Comparison of ENCODE assay signal across 8 cellular contexts in the genomic region with DNA sequence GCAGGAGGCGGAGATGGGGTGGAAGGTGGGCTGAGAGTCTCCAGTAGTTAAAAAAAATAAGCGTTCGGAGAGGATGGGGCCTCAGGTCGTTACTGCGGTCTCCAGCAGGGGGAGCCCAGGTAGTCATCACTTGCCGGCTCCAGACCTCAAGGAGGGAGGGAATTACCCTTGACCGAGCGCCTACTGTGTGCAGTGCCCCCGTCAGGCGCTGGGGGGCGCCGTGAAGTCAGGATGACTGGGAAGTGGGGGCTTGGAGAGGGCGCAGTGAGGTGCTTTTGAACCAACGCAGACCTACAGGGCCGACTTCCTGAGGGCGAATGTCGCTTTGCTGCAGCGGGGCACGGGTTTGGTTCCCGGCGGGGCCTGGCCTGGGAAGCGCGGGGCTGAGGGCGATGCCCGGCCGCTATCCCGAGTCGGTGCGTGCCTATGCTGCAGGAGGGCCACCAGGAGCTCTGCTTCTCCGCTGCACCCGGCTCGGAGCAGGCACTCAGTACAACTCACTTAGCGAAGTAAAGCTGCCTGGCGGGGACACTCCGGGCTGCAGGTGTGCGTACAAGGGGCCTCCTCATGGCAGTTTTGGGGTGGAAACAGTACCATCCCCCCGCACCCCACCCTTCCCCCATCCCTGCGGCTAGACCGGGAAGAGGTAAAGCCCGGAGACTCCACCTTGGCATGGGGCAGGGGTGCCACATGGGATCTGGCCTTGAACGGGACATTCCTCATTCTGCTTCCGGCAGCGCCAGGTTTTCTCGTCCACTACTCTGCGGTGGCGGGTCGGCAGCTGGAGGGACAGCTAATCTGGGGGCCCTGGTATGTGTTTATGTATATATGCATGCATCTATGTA.
DNase-seq lines count a peak whose midpoint lies in the region; ATAC-seq, FAIRE-seq and TF ChIP-seq lines count a peak whose summit lies in the region.

No MANE protein-coding gene starts in this region.

- intact Hi-C loops in OCI-LY7 (cut with micrococcal nuclease; ENCODE audit: unreplicated experiment) = loop anchor here (1.0 to 2.0 kb wide), 2 partner anchors 14 to 56 kb away; no protein-coding TSS in a partner anchor
- intact Hi-C loops in ovary (cut with DNase I) = loop anchor here in 1 of 4 donors (5.0 kb wide), 1 partner anchor 44 kb away; no protein-coding TSS in a partner anchor

- H3K9me3 ChIP-seq in OCI-LY7 (ENCODE audit: low read length) = no peaks in the 10 kb centered on the region
- H3K9me3 ChIP-seq in ovary = no peaks in the 10 kb centered on the region

- H3K79me2 ChIP-seq in OCI-LY7 (ENCODE audit: insufficient read depth, low read depth, low read length) = no peaks in the 10 kb centered on the region

- no peak overlapping the region for H2AFZ ChIP-seq in OCI-LY7 (ENCODE audit: low read length)

- H3K27ac ChIP-seq in HL-60 (replicated peaks) = no peak overlapping the region
- no peak overlapping the region for H3K27ac ChIP-seq in OCI-LY7 (ENCODE audit: low read depth, low read length, poor library complexity, severe bottlenecking)
- no peak overlapping the region for H3K27ac ChIP-seq in ovary

- no peaks in the 10 kb centered on the region for H4K20me1 ChIP-seq in OCI-LY7 (ENCODE audit: insufficient read depth, low read length)

- H3K4me1 ChIP-seq in OCI-LY7 (ENCODE audit: insufficient read depth, low read length, poor library complexity, severe bottlenecking) = no peaks in the 10 kb centered on the region
- no peaks in the 10 kb centered on the region for H3K4me1 ChIP-seq in ovary (ENCODE audit: insufficient read depth)

- no peaks in the 10 kb centered on the region for H3K9me2 ChIP-seq in OCI-LY7 (ENCODE audit: insufficient read depth, low read length)

- TF ChIP-seq POLR2A in ovary (IDR thresholded peaks at IDR 0.05) = no peak

- no peak overlapping the region for H3K4me2 ChIP-seq in OCI-LY7 (ENCODE audit: low read length)

- no peak for FAIRE-seq in urothelium cell line (lab: Jason Lieb, UNC)

- no TSS peak for BruUV-seq in OCI-LY7 (replicated peaks; lab: Mats Ljungman, UMichigan)

- in situ Hi-C loops in Caki2 (cut with HindIII; ENCODE audit: low pct_unique_long_range_greater_than_20kb, low sequenced_read_pairs) = no loop called here

- H3K4me3 ChIP-seq in HL-60 (replicated peaks; ENCODE audit: insufficient read depth, low read length) (no peak overlapping the region), OCI-LY7 (ENCODE audit: low read depth, low read length, poor library complexity, severe bottlenecking) (no peak overlapping the region), ovary (no peak overlapping the region)

- ATAC-seq in GM19467 (IDR thresholded peaks at IDR 0.05; ENCODE audit: unreplicated experiment) = peak; percentile 74

- 2 to 6% (median 3%) methylated on average over 44 to 47 of the region's 47 CpGs for WGBS in ovary, 3 donors

- H3K27me3 ChIP-seq in HL-60 (ENCODE audit: insufficient read depth, poor library complexity, severe bottlenecking) (peaks cover 72% of the 10 kb centered on the region), ovary (no peaks in the 10 kb centered on the region)

- DNase-seq in Caki2 (ENCODE audit: low read depth) (peak; percentile 74), HL-60 (ENCODE audit: low read depth in 1 of 2, low spot score in 1 of 2) (peak; percentile 75 to 82), OCI-LY7 (ENCODE audit: low spot score) (peak; percentile 87), activated T-cell treated with anti-CD3 and anti-CD28 coated beads for 4 hours (peak; percentile 48), fibroblast of peridontal ligament (ENCODE audit: extremely low read depth) (peak; percentile 15), ovary (peak in 3 of 5 donors; percentile 22 to 41 (median 24)), urothelium cell line (ENCODE audit: low spot score) (peak; percentile 89)

- TF ChIP-seq EP300 in ovary (IDR thresholded peaks at IDR 0.05) = no peak

- peak; percentile 86 for TF ChIP-seq CTCF in HL-60 (IDR thresholded peaks at IDR 0.05; ENCODE audit: insufficient read depth, low read length)
- TF ChIP-seq CTCF in OCI-LY7 (conservative IDR thresholded peaks at IDR 0.05; ENCODE audit: low read length) = peak; percentile 99
- TF ChIP-seq CTCF in ovary (IDR thresholded peaks at IDR 0.05) = no peak

- H3K36me3 ChIP-seq in OCI-LY7 (ENCODE audit: insufficient read depth, low read length) = no peaks in the 10 kb centered on the region
- H3K36me3 ChIP-seq in ovary = no peaks in the 10 kb centered on the region

- CTCF ChIA-PET in OCI-LY7 (lab: Charles Lee; ENCODE audit: unreplicated experiment) = no interaction called here

- POLR2A ChIA-PET in OCI-LY7 (lab: Charles Lee) = interaction anchor here (0.6 kb wide), 1 partner anchor 414 kb away, joined by 5 read pairs; no protein-coding TSS in a partner anchor

Comparison
In these comparisons a context has a peak if more than half of its experiments do, and no peak if none do; other contexts are left out.
1. DNase-seq: peak in every context shown above with its lines; median percentile 89 in urothelium cell line; 87 in OCI-LY7; 78 in HL-60; 74 in Caki2; 48 in activated T-cell treated with anti-CD3 and anti-CD28 coated beads for 4 hours; 24 in ovary; 15 in fibroblast of peridontal ligament.
2. CTCF ChIP-seq: peak in HL-60 (single experiment) and OCI-LY7 (single experiment); none in ovary (0 of 3).